8 cellular contexts compared by ENCODE assay signal in the genomic region with DNA sequence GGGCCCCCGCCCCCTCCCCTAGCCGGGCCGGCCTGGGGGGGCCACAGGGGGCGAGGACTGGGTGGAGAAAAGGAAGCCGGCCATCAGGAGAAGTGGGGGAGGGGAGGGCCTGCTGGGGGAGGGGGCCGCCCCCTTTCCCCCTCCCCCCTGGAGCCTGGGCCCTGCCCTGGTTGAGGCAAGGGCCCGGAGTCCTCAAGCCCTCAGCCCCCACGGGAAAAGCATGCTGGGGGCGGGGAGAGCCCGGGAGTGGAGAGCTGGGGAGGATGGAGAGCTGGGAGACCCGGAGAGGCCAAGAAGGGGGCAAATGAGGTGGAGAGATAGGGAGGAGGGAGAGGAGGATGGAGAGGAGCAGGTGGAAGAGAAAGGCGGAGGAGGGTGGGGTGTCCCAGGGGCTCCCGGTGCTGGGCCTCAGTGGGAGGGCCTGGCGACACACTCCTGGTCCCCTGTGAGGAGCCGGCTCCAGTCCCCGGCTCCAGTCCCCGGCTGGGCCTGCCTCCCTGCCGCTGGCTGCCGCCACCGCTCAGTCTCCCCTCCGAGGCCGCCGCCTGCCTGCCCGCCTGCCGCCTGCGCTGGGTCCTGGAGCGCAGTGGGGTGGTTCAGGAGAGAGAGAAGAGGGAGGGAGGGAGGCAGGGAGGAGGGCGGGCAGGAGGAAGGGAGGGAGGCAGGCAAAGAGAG. TPM values are rescaled to one million over a fixed set of nuclear protein-coding genes. Genes with fewer than 3 reads are reported as not detected.
DNase-seq lines count a peak whose midpoint lies in the region; ATAC-seq, FAIRE-seq and TF ChIP-seq lines count a peak whose summit lies in the region.

A gene with protein sequence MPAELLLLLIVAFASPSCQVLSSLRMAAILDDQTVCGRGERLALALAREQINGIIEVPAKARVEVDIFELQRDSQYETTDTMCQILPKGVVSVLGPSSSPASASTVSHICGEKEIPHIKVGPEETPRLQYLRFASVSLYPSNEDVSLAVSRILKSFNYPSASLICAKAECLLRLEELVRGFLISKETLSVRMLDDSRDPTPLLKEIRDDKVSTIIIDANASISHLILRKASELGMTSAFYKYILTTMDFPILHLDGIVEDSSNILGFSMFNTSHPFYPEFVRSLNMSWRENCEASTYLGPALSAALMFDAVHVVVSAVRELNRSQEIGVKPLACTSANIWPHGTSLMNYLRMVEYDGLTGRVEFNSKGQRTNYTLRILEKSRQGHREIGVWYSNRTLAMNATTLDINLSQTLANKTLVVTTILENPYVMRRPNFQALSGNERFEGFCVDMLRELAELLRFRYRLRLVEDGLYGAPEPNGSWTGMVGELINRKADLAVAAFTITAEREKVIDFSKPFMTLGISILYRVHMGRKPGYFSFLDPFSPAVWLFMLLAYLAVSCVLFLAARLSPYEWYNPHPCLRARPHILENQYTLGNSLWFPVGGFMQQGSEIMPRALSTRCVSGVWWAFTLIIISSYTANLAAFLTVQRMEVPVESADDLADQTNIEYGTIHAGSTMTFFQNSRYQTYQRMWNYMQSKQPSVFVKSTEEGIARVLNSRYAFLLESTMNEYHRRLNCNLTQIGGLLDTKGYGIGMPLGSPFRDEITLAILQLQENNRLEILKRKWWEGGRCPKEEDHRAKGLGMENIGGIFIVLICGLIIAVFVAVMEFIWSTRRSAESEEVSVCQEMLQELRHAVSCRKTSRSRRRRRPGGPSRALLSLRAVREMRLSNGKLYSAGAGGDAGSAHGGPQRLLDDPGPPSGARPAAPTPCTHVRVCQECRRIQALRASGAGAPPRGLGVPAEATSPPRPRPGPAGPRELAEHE (minus strand): TSS at position 588 of the 675 bp plus-strand sequence. CDS start 4,436 bp downstream, outside the sequence.

- H3K9me3 Mint-ChIP-seq in CD14-positive monocyte = peaks cover 0 to 3% (median 0%) of the 10 kb centered on the region in 7 donors

- H3K36me3 Mint-ChIP-seq in CD14-positive monocyte = no peaks in the 10 kb centered on the region

- H3K4me3 Mint-ChIP-seq in CD14-positive monocyte = peak within 1 kb of the TSS; percentile 58 to 69

- ATAC-seq in GM19467 (IDR thresholded peaks at IDR 0.05; ENCODE audit: unreplicated experiment) (no peak), HG03460 (IDR thresholded peaks at IDR 0.05; ENCODE audit: unreplicated experiment) (no peak)

- no peak for FAIRE-seq in frontal cortex (lab: Jason Lieb, UNC)

- H3K4me1 Mint-ChIP-seq in CD14-positive monocyte = peaks cover 7% of the 10 kb centered on the region

- no peak for TF ChIP-seq CTCF in CD14-positive monocyte (IDR thresholded peaks at IDR 0.05)

- intact Hi-C loops in CD14-positive monocyte (cut with micrococcal nuclease) = no loop called here

- peaks cover 0 to 10% (median 8%) of the 10 kb centered on the region in 3 donors for H3K27me3 Mint-ChIP-seq in CD14-positive monocyte (ENCODE audit: low read depth in 3 of 3)

- no peak within 1 kb of the TSS for H3K27ac Mint-ChIP-seq in CD14-positive monocyte

- no peak for DNase-seq in CD14-positive monocyte (ENCODE audit: low spot score)
- DNase-seq in NCI-H2171 (lab: John Stamatoyannopoulos, UW) = peak; percentile 82
- no peak for DNase-seq in frontal cortex (ENCODE audit: low spot score in 2 of 2)
- peak in 33 of 56 donors; percentile 6 to 73 (median 31) for DNase-seq in nucleus accumbens (lab: John Stamatoyannopoulos, UW)
- no peak for DNase-seq in superior temporal gyrus (ENCODE audit: extremely low spot score)
- no peak for DNase-seq in NCI-H774 (lab: John Stamatoyannopoulos, UW)

RNA-seq across cellular contexts. Expression of the gene that starts here (rescaled TPM):
- under 1 TPM in 1 of 2 donors, not detected in 1; 0.12 TPM for polyA plus RNA-seq in CD14-positive monocyte
- total RNA-seq in frontal cortex = 13.9 TPM

Comparison
In these comparisons a context has a peak if more than half of its experiments do, and no peak if none do; other contexts are left out.
1. DNase-seq: peak in NCI-H2171 (single experiment) and nucleus accumbens (33 of 56); none in CD14-positive monocyte (single experiment), frontal cortex (0 of 2), superior temporal gyrus (single experiment) and NCI-H774 (single experiment).